ENCODE assay signal across 3 cellular contexts in genomic region chr5:20562545-20562944, GRCh38.
TF ChIP-seq lines count a peak whose summit lies in the region.

No MANE protein-coding gene starts in this region.

TF ChIP-seq in A549, 52 proteins besides CTCF, POLR2A, EP300 and RAD21 (continued from another document):
- TF ChIP-seq E2F6 (IDR thresholded peaks at IDR 0.05; ENCODE audit: borderline replicate concordance, low read depth), result no peak

TF ChIP-seq in IMR-90, 13 proteins besides CTCF, POLR2A, EP300 and RAD21 (continued from another document):
- TF ChIP-seq RFX5 (IDR thresholded peaks at IDR 0.05; ENCODE audit: low read depth, low read length), result no peak

TF ChIP-seq in K562, 482 proteins besides CTCF, POLR2A, EP300 and RAD21 (continued from another document):
- no peak for TF ChIP-seq ZBTB33 (CRISPR knock-in tag; IDR thresholded peaks at IDR 0.05)
- no peak for TF ChIP-seq RHOXF2B (CRISPR knock-in tag; conservative IDR thresholded peaks at IDR 0.05)
- no peak for TF ChIP-seq CEBPG (CRISPR knock-in tag; IDR thresholded peaks at IDR 0.05)
- TF ChIP-seq CEBPG (tag; conservative IDR thresholded peaks at IDR 0.05 in 1 of 2, IDR thresholded peaks at IDR 0.05 in 1 of 2), result peak; percentile 38 to 97
TF ChIP-seq in K562: peak in this region for 2.
